ENCODE assay signal across 8 cellular contexts in genomic region chr7:138097064-138097741, GRCh38. TPM values are rescaled to one million over a fixed set of nuclear protein-coding genes. Genes with fewer than 3 reads are reported as not detected.
DNase-seq lines count a peak whose midpoint lies in the region; ATAC-seq and TF ChIP-seq lines count a peak whose summit lies in the region.

No MANE protein-coding gene starts in this region.

- TF ChIP-seq EP300 in sigmoid colon (IDR thresholded peaks at IDR 0.05), result no peak

- no peaks in the 10 kb centered on the region for H3K79me2 ChIP-seq in OCI-LY3 (ENCODE audit: low read length)

- POLR2A ChIA-PET in Caco-2 (lab: Charles Lee), result no interaction called here

- H3K4me3 ChIP-seq in Caco-2 (ENCODE audit: low read depth, low read length) (no peak overlapping the region), OCI-LY3 (ENCODE audit: low read length) (no peak overlapping the region), sigmoid colon (no peak overlapping the region)

- no peak overlapping the region for H2AFZ ChIP-seq in OCI-LY3 (ENCODE audit: low read depth, low read length)

- ATAC-seq in GM21723 (IDR thresholded peaks at IDR 0.05; ENCODE audit: unreplicated experiment), result peak; percentile 55
- ATAC-seq in left cardiac atrium, result no peak

- H4K20me1 ChIP-seq in OCI-LY3 (ENCODE audit: insufficient read depth, low read length), result no peaks in the 10 kb centered on the region

- H3K27me3 ChIP-seq in Caco-2 (replicated peaks; ENCODE audit: control insufficient read depth, insufficient read depth, low read length), result no peaks in the 10 kb centered on the region
- peaks cover 2% of the 10 kb centered on the region; the same call in 1 of the 2 replicates for H3K27me3 ChIP-seq in OCI-LY3 (ENCODE audit: low read depth, low read length)
- H3K27me3 ChIP-seq in sigmoid colon, result no peaks in the 10 kb centered on the region

- BruUV-seq in Caco-2 (replicated peaks; lab: Mats Ljungman, UMichigan), result no TSS peak

- peak; percentile 71 to 77 for DNase-seq in Caco-2
- DNase-seq in erythroblast (lab: John Stamatoyannopoulos, UW), result peak; percentile 47 to 60
- no peak for DNase-seq in globus pallidus (ENCODE audit: low spot score)
- DNase-seq in sigmoid colon, result no peak
- no peak for DNase-seq in NCI-H1092 (lab: John Stamatoyannopoulos, UW)
- DNase-seq in left cardiac atrium, result no peak

- no peak for TF ChIP-seq POLR2A in erythroblast (IDR thresholded peaks at IDR 0.05; ENCODE audit: low read length)
- TF ChIP-seq POLR2A in sigmoid colon (IDR thresholded peaks at IDR 0.05), result no peak

- H3K4me1 Mint-ChIP-seq in Caco-2 (ENCODE audit: low read depth, unreplicated experiment), result peaks cover 12% of the 10 kb centered on the region

- peaks cover 6% of the 10 kb centered on the region for H3K4me1 ChIP-seq in Caco-2
- no peaks in the 10 kb centered on the region for H3K4me1 ChIP-seq in OCI-LY3 (ENCODE audit: low read length)
- H3K4me1 ChIP-seq in sigmoid colon, result no peaks in the 10 kb centered on the region

- H3K27ac ChIP-seq in OCI-LY3 (ENCODE audit: low read length), result no peak overlapping the region
- H3K27ac ChIP-seq in sigmoid colon, result no peak overlapping the region

- no peaks in the 10 kb centered on the region for H3K27me3 Mint-ChIP-seq in Caco-2 (ENCODE audit: insufficient read depth, unreplicated experiment)

- peaks cover 26% of the 10 kb centered on the region for H3K9me3 Mint-ChIP-seq in Caco-2 (ENCODE audit: unreplicated experiment)

- TF ChIP-seq CTCF in Caco-2 (IDR thresholded peaks at IDR 0.05; ENCODE audit: insufficient read depth in 1 of 2, low read depth in 1 of 2, low read length in 1 of 2, severe bottlenecking in 1 of 2, unreplicated experiment in 1 of 2) (peak; percentile 43), OCI-LY3 (IDR thresholded peaks at IDR 0.05; ENCODE audit: low read depth, low read length) (peak; percentile 50), sigmoid colon (IDR thresholded peaks at IDR 0.05) (no peak)

- H3K36me3 Mint-ChIP-seq in Caco-2 (ENCODE audit: insufficient read depth, unreplicated experiment), result peaks cover 11% of the 10 kb centered on the region

- peak overlapping the region; percentile 74 for H3K27ac Mint-ChIP-seq in Caco-2 (ENCODE audit: unreplicated experiment)

- CTCF ChIA-PET in Caco-2 (lab: Charles Lee), result interaction anchor here (0.8 kb wide), 1 partner anchor 29 kb away, joined by 3 read pairs; no protein-coding TSS in a partner anchor

- no peak overlapping the region for H3K4me2 ChIP-seq in OCI-LY3 (ENCODE audit: low read length)

- no peak overlapping the region for H3K4me3 Mint-ChIP-seq in Caco-2 (ENCODE audit: unreplicated experiment)

- intact Hi-C loops in Caco-2 (cut with micrococcal nuclease; ENCODE audit: unreplicated experiment), result loop anchor here (1.0 to 5.0 kb wide), 3 partner anchors 70 to 641 kb away; no protein-coding TSS in a partner anchor
- intact Hi-C loops in sigmoid colon (cut with DNase I), result no loop called here
- intact Hi-C loops in left cardiac atrium (cut with DNase I), result no loop called here

- H3K36me3 ChIP-seq in Caco-2 (ENCODE audit: control insufficient read depth, insufficient read depth, low read length) (no peaks in the 10 kb centered on the region), OCI-LY3 (replicated peaks; ENCODE audit: low read depth, low read length) (no peaks in the 10 kb centered on the region), sigmoid colon (no peaks in the 10 kb centered on the region)

- no peaks in the 10 kb centered on the region for H3K9me3 ChIP-seq in Caco-2
- H3K9me3 ChIP-seq in OCI-LY3 (ENCODE audit: insufficient read depth, low read length), result no peaks in the 10 kb centered on the region
- no peaks in the 10 kb centered on the region for H3K9me3 ChIP-seq in sigmoid colon

- H3K9ac ChIP-seq in OCI-LY3 (ENCODE audit: low read length), result no peak overlapping the region

- 68 to 81% methylated on average over 3 of the region's 3 CpGs for WGBS in sigmoid colon, 2 donors

RNA-seq across cellular contexts. Expression of gene AKR1D1, which starts 20.9 kb away (rescaled TPM):
- 2.2 and 2.3 TPM in 2 replicates for total RNA-seq in Caco-2 (2022)
- not detected for total RNA-seq in sigmoid colon
- not detected for polyA plus RNA-seq in sigmoid colon
- not detected for total RNA-seq in left cardiac atrium

Comparison
In these comparisons a context has a peak if more than half of its experiments do, and no peak if none do; other contexts are left out.
1. DNase-seq: peak in Caco-2 (2 of 2) and erythroblast (2 of 2); none in globus pallidus (single experiment), sigmoid colon (single experiment), NCI-H1092 (single experiment) and left cardiac atrium (single experiment).
2. CTCF ChIP-seq: peak in Caco-2 (2 of 2) and OCI-LY3 (single experiment); none in sigmoid colon (0 of 4).